ENCODE assay signal across 24 cellular contexts in genomic region chr9:35935261-35935660, GRCh38. TPM values are rescaled to one million over a fixed set of nuclear protein-coding genes. Genes with fewer than 3 reads are reported as not detected.
DNase-seq lines count a peak whose midpoint lies in the region; ATAC-seq and TF ChIP-seq lines count a peak whose summit lies in the region.
"Had no signal": no experiment of that assay in that cellular context is flagged by ENCODE, and none has a peak within 500 bp of the region (broad histone marks: within the 10 kb centered on the region; RNA-seq: fewer than 3 reads in every experiment).

No MANE protein-coding gene starts in this region.

- H3K4me2 ChIP-seq in skeletal muscle satellite cell (ENCODE audit: low read length), result no peak overlapping the region

- peak overlapping the region; percentile 39 for H3K27ac Mint-ChIP-seq in HFFc6

- H3K9me3 ChIP-seq in skeletal muscle satellite cell (replicated peaks; ENCODE audit: low read length), result peaks cover 5% of the 10 kb centered on the region

- H3K9me3 Mint-ChIP-seq in HFFc6, result peaks cover 4% of the 10 kb centered on the region

- no peak for TF ChIP-seq CTCF in HFFc6 (IDR thresholded peaks at IDR 0.05)

- peaks cover 8% of the 10 kb centered on the region for H3K36me3 Mint-ChIP-seq in HFFc6 (ENCODE audit: low read depth)

- ATAC-seq in GM18861 (IDR thresholded peaks at IDR 0.05; ENCODE audit: unreplicated experiment), result no peak
- ATAC-seq: HepG2 had no signal

- no peaks in the 10 kb centered on the region for H3K27me3 ChIP-seq in skeletal muscle satellite cell (ENCODE audit: control insufficient read depth, insufficient read depth, low read length)

- no peaks in the 10 kb centered on the region for H3K27me3 Mint-ChIP-seq in HFFc6 (ENCODE audit: insufficient read depth)

- peaks cover 51% of the 10 kb centered on the region for H3K4me1 ChIP-seq in skeletal muscle satellite cell (ENCODE audit: control insufficient read depth, insufficient read depth, low read length)

- peaks cover 73% of the 10 kb centered on the region for H3K4me1 Mint-ChIP-seq in HFFc6 (ENCODE audit: low read depth)

- H3K4me3 ChIP-seq in skeletal muscle satellite cell (ENCODE audit: low read length), result no peak overlapping the region

- H3K36me3 ChIP-seq in skeletal muscle satellite cell (ENCODE audit: insufficient read depth, low read length), result no peaks in the 10 kb centered on the region

- DNase-seq in HFFc6 (no peak), amniotic epithelial cell (ENCODE audit: low read depth) (peak; percentile 64), fibroblast of gingiva (ENCODE audit: low read depth) (peak; percentile 15), AG08396 (ENCODE audit: low spot score) (no peak), COLO829 (ENCODE audit: low spot score) (no peak)
- no peak for DNase-seq in activated CD8-positive, alpha-beta memory T cell treated with anti-CD3 and anti-CD28 coated beads, Interleukin-2, amount 50 U/mL, for 48 hours
- DNase-seq: ACHN, AML-193, COR-L47, DMS 273 treated with DMSO at 0.1 percent for 48 hours, GDM1, HCEC 1CT, KG1, NCI-H1417 treated with DMSO at 0.1 percent for 48 hours, NCI-H187 treated with DMSO at 0.1 percent for 48 hours, NCI-H2227 treated with DMSO at 0.1 percent for 48 hours, NCI-H510A treated with DMSO at 0.1 percent for 48 hours, NCI-H774, RPMI8226, SHP77 treated with DMSO at 0.1 percent for 48 hours had no signal

- no peak overlapping the region for H3K4me3 Mint-ChIP-seq in HFFc6

- H3K9ac ChIP-seq in skeletal muscle satellite cell (ENCODE audit: low read depth, low read length), result peak overlapping the region; percentile 69

RNA-seq across cellular contexts. Expression of gene OR2S2, which starts 22.7 kb away (rescaled TPM):
- not detected for total RNA-seq in HFFc6 (2021; fragmentation: NEBNext Ultra II Directional; extraction: Animal tissue kit (Norgen Biotek cat#: 25700))
- total RNA-seq in skeletal muscle satellite cell (2012; rRNA removed), result not detected in 2 replicates
- total RNA-seq: HepG2, OCI-LY7 had no signal

RNA-seq across cellular contexts. Expression of gene SPAAR, which starts 26.0 kb away (rescaled TPM):
- under 1 TPM in 5 of 6 experiments, not detected in 1; 0.19 to 0.34 (median 0.23) TPM for total RNA-seq in HFFc6 (2021; fragmentation: NEBNext Ultra II Directional; extraction: Animal tissue kit (Norgen Biotek cat#: 25700))
- total RNA-seq in skeletal muscle satellite cell (2012; rRNA removed), result 0.76 and 1.5 TPM in 2 replicates
- total RNA-seq: OCI-LY7 had no signal

RNA-seq across cellular contexts. Expression of gene HRCT1, which starts 29.3 kb away (rescaled TPM):
- 1 to 10 TPM; 2.5 to 4.1 (median 3.3) TPM for total RNA-seq in HFFc6 (2021; fragmentation: NEBNext Ultra II Directional; extraction: Animal tissue kit (Norgen Biotek cat#: 25700))
- 0.25 and 2.4 TPM in 2 replicates for total RNA-seq in skeletal muscle satellite cell (2012; rRNA removed)
- total RNA-seq: HepG2, OCI-LY7 had no signal

Comparison
In these comparisons a context has a peak if more than half of its experiments do, and no peak if none do; other contexts are left out.
1. DNase-seq: peak in amniotic epithelial cell (single experiment) and fibroblast of gingiva (single experiment); none in HFFc6 (single experiment), AG08396 (single experiment), COLO829 (single experiment) and activated CD8-positive, alpha-beta memory T cell treated with anti-CD3 and anti-CD28 coated beads, Interleukin-2, amount 50 U/mL, for 48 hours (single experiment).